8 cellular contexts compared by ENCODE assay signal in genomic region chr16:57041182-57042156, GRCh38. TPM values are rescaled to one million over a fixed set of nuclear protein-coding genes. Genes with fewer than 3 reads are reported as not detected.
DNase-seq lines count a peak whose midpoint lies in the region; ATAC-seq, FAIRE-seq and TF ChIP-seq lines count a peak whose summit lies in the region.

No MANE protein-coding gene starts in this region.

- no peaks in the 10 kb centered on the region for H3K4me1 ChIP-seq in liver (ENCODE audit: control insufficient read depth in 4 of 4, insufficient read depth in 4 of 4, low read length in 3 of 4)
- peaks cover 13% of the 10 kb centered on the region for H3K4me1 ChIP-seq in HepG2 (ENCODE audit: insufficient read depth, low read length)
- H3K4me1 ChIP-seq in MM.1S (ENCODE audit: low read length), result peaks cover 47% of the 10 kb centered on the region
- peaks cover 3% of the 10 kb centered on the region; the same call in 1 of the 2 replicates for H3K4me1 ChIP-seq in H9 (ENCODE audit: insufficient read depth, low read length)

- H4K5ac ChIP-seq in H9 (ENCODE audit: insufficient read length, low read depth, low read length), result no peak overlapping the region

- TF ChIP-seq POLR2A in HepG2 (IDR thresholded peaks at IDR 0.05; ENCODE audit: insufficient read depth in 1 of 2, low read depth in 2 of 2, low read length in 2 of 2), result no peak

- in situ Hi-C loops in HepG2 (cut with HindIII; ENCODE audit: extremely low pct_ligation_motif_present, low pct_unique_long_range_greater_than_20kb), result no loop called here

- intact Hi-C loops in HepG2 (cut with micrococcal nuclease; ENCODE audit: unreplicated experiment), result no loop called here

- H3K4me1 Mint-ChIP-seq in H9, result peaks cover 7 to 20% of the 10 kb centered on the region in 2 experiments

- H3K27ac ChIP-seq in liver (ENCODE audit: low read depth in 1 of 2, low read length in 2 of 2) (peak overlapping the region; percentile 19 to 46), HepG2 (ENCODE audit: extremely low read length, insufficient read depth, low read length) (no peak overlapping the region), MM.1S (ENCODE audit: low read length) (peak overlapping the region; percentile 75), H9 (ENCODE audit: insufficient read length, low read depth, low read length) (no peak overlapping the region)

- TF ChIP-seq EP300 in HepG2 (IDR thresholded peaks at IDR 0.05; ENCODE audit: low read depth in 2 of 2, low read length in 2 of 2) (no peak), HepG2 (CRISPR knock-in tag; IDR thresholded peaks at IDR 0.05; ENCODE audit: borderline replicate concordance) (no peak)

- no peaks in the 10 kb centered on the region for H3K9me3 ChIP-seq in liver (ENCODE audit: control insufficient read depth in 4 of 4, low read length in 3 of 4)
- H3K9me3 ChIP-seq in HepG2 (ENCODE audit: low read length), result no peaks in the 10 kb centered on the region
- H3K9me3 ChIP-seq in MM.1S (replicated peaks; ENCODE audit: insufficient read depth, low read length), result no peaks in the 10 kb centered on the region
- no peaks in the 10 kb centered on the region for H3K9me3 ChIP-seq in H9 (ENCODE audit: control insufficient read depth, low read depth, low read length)

- H3K36me3 Mint-ChIP-seq in H9 (ENCODE audit: insufficient read depth in 1 of 3, low read depth in 3 of 3), result peaks cover 0 to 4% (median 0%) of the 10 kb centered on the region in 3 experiments; a peak in 3 of 7 replicates

- no peak overlapping the region for H3K4me3 Mint-ChIP-seq in H9

- H3K18ac ChIP-seq in H9 (ENCODE audit: insufficient read length, low read depth, low read length), result no peak overlapping the region

- no peak overlapping the region for H3K9ac ChIP-seq in liver (ENCODE audit: low read depth in 1 of 2, low read length in 2 of 2)
- H3K9ac ChIP-seq in HepG2 (ENCODE audit: insufficient read depth, low read depth, low read length), result no peak overlapping the region
- peak overlapping the region; percentile 47; the same call in 1 of the 2 replicates for H3K9ac ChIP-seq in MM.1S (ENCODE audit: low read length)
- no peak overlapping the region for H3K9ac ChIP-seq in H9 (ENCODE audit: extremely low read depth, insufficient read length, low read length)

- no peak overlapping the region for H2AK5ac ChIP-seq in H9 (ENCODE audit: insufficient read length, low read length)

- no peak overlapping the region for H2BK15ac ChIP-seq in H9 (ENCODE audit: low read depth, low read length)

- H2BK20ac ChIP-seq in H9 (ENCODE audit: low read depth, low read length, poor library complexity, severe bottlenecking), result no peak overlapping the region

- H3K4ac ChIP-seq in H9 (ENCODE audit: low read depth, low read length), result no peak overlapping the region

- no peak for FAIRE-seq in HepG2 (lab: Jason Lieb, UNC)

- TF ChIP-seq CTCF in liver (IDR thresholded peaks at IDR 0.05; ENCODE audit: low read depth, low read length, missing input control) (no peak), HepG2 (CRISPR knock-in tag; IDR thresholded peaks at IDR 0.05) (no peak), MM.1S (IDR thresholded peaks at IDR 0.05; ENCODE audit: low read length) (no peak), H9 (conservative IDR thresholded peaks at IDR 0.05) (no peak)

- CTCF ChIA-PET in HepG2 (lab: Yijun Ruan, JAX; ENCODE audit: low intra/inter-chr PET ratio, low total read pairs), result no interaction called here

- H3K27me3 ChIP-seq in liver (ENCODE audit: control insufficient read depth in 4 of 4, insufficient read depth in 4 of 4, low read length in 3 of 4) (no peaks in the 10 kb centered on the region), HepG2 (ENCODE audit: control insufficient read depth in 1 of 2, insufficient read depth in 2 of 2, low read length in 2 of 2) (no peaks in the 10 kb centered on the region; a peak in 3 of 5 replicates), MM.1S (replicated peaks; ENCODE audit: insufficient read depth, low read length) (no peaks in the 10 kb centered on the region), H9 (ENCODE audit: insufficient read depth, low read length) (no peaks in the 10 kb centered on the region)

- no peak overlapping the region for H3K14ac ChIP-seq in H9 (ENCODE audit: insufficient read depth, low read length)

- H2AFZ ChIP-seq in HepG2 (ENCODE audit: low read length) (no peak overlapping the region), MM.1S (ENCODE audit: low read length) (peak overlapping the region; percentile 46; the same call in 1 of the 2 replicates), H9 (ENCODE audit: low read length) (no peak overlapping the region)

- no peak for TF ChIP-seq RAD21 in liver (IDR thresholded peaks at IDR 0.05)
- TF ChIP-seq RAD21 in HepG2 (CRISPR knock-in tag; IDR thresholded peaks at IDR 0.05), result no peak

- no peak for ATAC-seq in HepG2
- no peak for ATAC-seq in HG03521 (IDR thresholded peaks at IDR 0.05; ENCODE audit: unreplicated experiment)

- no peaks in the 10 kb centered on the region for H3K23me2 ChIP-seq in H9 (ENCODE audit: insufficient read length, low read depth, low read length, poor library complexity, severe bottlenecking)

- H4K8ac ChIP-seq in H9 (replicated peaks; ENCODE audit: insufficient read length, low read depth, low read length), result no peak overlapping the region

- H3K27ac Mint-ChIP-seq in H9, result peak overlapping the region in 1 of 3 experiments; percentile 88; a peak in 1 of 7 replicates

- 84% methylated on average over 12 of the region's 12 CpGs for WGBS in liver
- WGBS in HepG2 (ENCODE audit: low lambda C conversion rate), result 52% methylated on average over 12 of the region's 12 CpGs
- WGBS in H9 (ENCODE audit: extremely low coverage, insufficient read length, low lambda C conversion rate), result no CpG with 5 or more reads among the region's 12 CpGs

- peaks cover 6% of the 10 kb centered on the region; the same call in 1 of the 2 replicates for H3K27me3 Mint-ChIP-seq in H9 (ENCODE audit: low read depth)

- peaks cover 5% of the 10 kb centered on the region in 2 experiments; a peak in 4 of 5 replicates for H3K9me3 Mint-ChIP-seq in H9

- no TSS peak for BruUV-seq in HepG2 (replicated peaks; lab: Mats Ljungman, UMichigan)

- H2BK12ac ChIP-seq in H9 (ENCODE audit: insufficient read length, low read depth, low read length), result no peak overlapping the region

- H3K9me2 ChIP-seq in MM.1S (replicated peaks; ENCODE audit: insufficient read depth, low read length), result no peaks in the 10 kb centered on the region

- H3K4me3 ChIP-seq in liver (ENCODE audit: low read depth in 1 of 3, low read length in 3 of 3), result no peak overlapping the region
- H3K4me3 ChIP-seq in HepG2 (replicated peaks in 1 of 3; ENCODE audit: insufficient read depth in 1 of 3, low read depth in 2 of 3, low read length in 3 of 3), result no peak overlapping the region
- peak overlapping the region; percentile 52 for H3K4me3 ChIP-seq in MM.1S (ENCODE audit: low read length)

- H3K79me1 ChIP-seq in H9 (ENCODE audit: insufficient read depth, low read depth, low read length, poor library complexity, severe bottlenecking), result no peaks in the 10 kb centered on the region

- H3K4me2 ChIP-seq in HepG2 (ENCODE audit: low read depth, low read length), result no peak overlapping the region
- H3K4me2 ChIP-seq in MM.1S (ENCODE audit: low read depth, low read length), result peak overlapping the region; percentile 97
- H3K4me2 ChIP-seq in H9 (ENCODE audit: insufficient read depth, insufficient read length, low read length), result no peak overlapping the region

- H3K79me2 ChIP-seq in HepG2 (ENCODE audit: insufficient read depth, low read length), result no peaks in the 10 kb centered on the region
- H3K79me2 ChIP-seq in MM.1S (ENCODE audit: low read length), result no peaks in the 10 kb centered on the region
- no peaks in the 10 kb centered on the region for H3K79me2 ChIP-seq in H9 (ENCODE audit: insufficient read depth, low read length)

- H3K36me3 ChIP-seq in liver (ENCODE audit: control insufficient read depth in 4 of 4, insufficient read depth in 3 of 4, low read depth in 1 of 4, low read length in 3 of 4) (peaks cover 5 to 8% (median 7%) of the 10 kb centered on the region in 4 donors), HepG2 (replicated peaks in 1 of 2; ENCODE audit: control insufficient read depth in 1 of 2, insufficient read depth in 2 of 2, low read length in 2 of 2) (no peaks in the 10 kb centered on the region), MM.1S (replicated peaks; ENCODE audit: insufficient read depth, low read length) (no peaks in the 10 kb centered on the region)

- DNase-seq in HepG2 (ENCODE audit: low spot score) (no peak), MM.1S (peak; percentile 61), H9 (no peak), NCI-H774 (lab: John Stamatoyannopoulos, UW) (no peak)
- DNase-seq in activated gamma-delta T cell treated with anti-CD3 and anti-CD28 coated beads, Interleukin-2, amount 50 U/mL, for 16 hours (ENCODE audit: low read depth), result peak; percentile 86
- peak; percentile 82 for DNase-seq in stimulated activated CD4-positive, alpha-beta T cell treated with anti-CD3 and anti-CD28 coated beads, Interleukin-4, amount 100 ng/mL, for 1 hour

- no peak overlapping the region for H4K91ac ChIP-seq in H9 (ENCODE audit: insufficient read length, low read depth, low read length)

- H3T11ph ChIP-seq in H9 (ENCODE audit: low read length), result no peak overlapping the region

- POLR2A ChIA-PET in HepG2 (lab: Yijun Ruan, JAX), result no interaction called here

- H4K20me1 ChIP-seq in HepG2 (ENCODE audit: insufficient read depth, low read length), result no peaks in the 10 kb centered on the region
- no peaks in the 10 kb centered on the region for H4K20me1 ChIP-seq in MM.1S (ENCODE audit: insufficient read depth, low read length)
- H4K20me1 ChIP-seq in H9 (ENCODE audit: control insufficient read depth, insufficient read depth, insufficient read length), result no peaks in the 10 kb centered on the region

- no peak overlapping the region for H2BK5ac ChIP-seq in H9 (ENCODE audit: insufficient read length, low read length)

- no peak overlapping the region for H2BK120ac ChIP-seq in H9 (ENCODE audit: low read depth, low read length, poor library complexity, severe bottlenecking)

- no peak overlapping the region for H3K23ac ChIP-seq in H9 (ENCODE audit: insufficient read length, low read depth, low read length)

- no peak overlapping the region for H3K56ac ChIP-seq in H9 (ENCODE audit: insufficient read length, low read depth, low read length)

- peaks cover 24% of the 10 kb centered on the region for H3F3A ChIP-seq in MM.1S (ENCODE audit: insufficient read depth, low read length)

RNA-seq across cellular contexts. Expression of gene CPNE2, which starts 50.9 kb away (rescaled TPM):
- total RNA-seq in liver (10 to 100 TPM; 10.1 to 11.9 TPM), HepG2 (2016; rRNA removed; fragmentation: Illumina TruSeq; extraction: Trizol) (8.0 and 10.6 TPM in 2 replicates), H9 (2021) (8.0 and 8.1 TPM in 2 replicates)
- polyA plus RNA-seq in liver (10 to 100 TPM in 1 of 2 donors, 1 to 10 TPM in 1; 6.8 to 14.6 TPM), HepG2 (2011; rRNA removed) (23.3 and 33.2 TPM in 2 replicates)
- total RNA-seq in HepG2 (2016; cell fraction: cytosol; rRNA removed; fragmentation: Illumina TruSeq; extraction: Trizol; ENCODE audit: low read depth), result 10.8 and 13.6 TPM in 2 replicates
- total RNA-seq in HepG2 (2016; cell fraction: insoluble cytoplasmic fraction; rRNA removed; fragmentation: Illumina TruSeq; extraction: Trizol), result 8.2 and 9.0 TPM in 2 replicates
- total RNA-seq in HepG2 (2016; cell fraction: membrane; rRNA removed; fragmentation: Illumina TruSeq; extraction: Trizol), result 20.7 and 21.8 TPM in 2 replicates
- total RNA-seq in HepG2 (2016; cell fraction: nucleus; rRNA removed; fragmentation: Illumina TruSeq; extraction: Trizol), result 5.8 and 6.8 TPM in 2 replicates
- 24.9 and 25.8 TPM in 2 replicates for polyA plus RNA-seq in HepG2 (2011; cell fraction: cytosol; rRNA removed)
- 13.9 and 16.9 TPM in 2 replicates for polyA plus RNA-seq in HepG2 (2011; cell fraction: nucleus; rRNA removed)
- polyA plus RNA-seq in HepG2 (2012), result 6.6 and 13.1 TPM in 2 replicates
- 21.1 and 23.1 TPM in 2 replicates for polyA plus RNA-seq in HepG2 (2016; cell fraction: cytosol; fragmentation: Illumina TruSeq; extraction: Trizol; ENCODE audit: low read depth)
- 12.5 and 15.2 TPM in 2 replicates for polyA plus RNA-seq in HepG2 (2016; cell fraction: insoluble cytoplasmic fraction; fragmentation: Illumina TruSeq; extraction: Trizol; ENCODE audit: low read depth)
- 35.9 and 37.0 TPM in 2 replicates for polyA plus RNA-seq in HepG2 (2016; cell fraction: membrane; fragmentation: Illumina TruSeq; extraction: Trizol; ENCODE audit: low read depth)
- polyA plus RNA-seq in HepG2 (2016; cell fraction: nucleus; fragmentation: Illumina TruSeq; extraction: Trizol; ENCODE audit: insufficient read depth, low read depth), result 13.9 and 15.0 TPM in 2 replicates
- polyA minus RNA-seq in HepG2 (2011; rRNA and poly(A)+ RNA removed; ENCODE audit: low replicate concordance), result 37.9 and 50.4 TPM in 2 replicates
- 6.5 and 10.1 TPM in 2 replicates for polyA minus RNA-seq in HepG2 (2011; cell fraction: cytosol; rRNA and poly(A)+ RNA removed)
- 6.3 and 10.9 TPM in 2 replicates for polyA minus RNA-seq in HepG2 (2011; cell fraction: nucleus; rRNA and poly(A)+ RNA removed)

RNA-seq across cellular contexts. Expression of gene NLRC5, which starts 52.1 kb away (rescaled TPM):
- total RNA-seq in liver (10 to 100 TPM; 11.9 to 23.3 TPM), HepG2 (2016; rRNA removed; fragmentation: Illumina TruSeq; extraction: Trizol) (3.1 and 6.3 TPM in 2 replicates), H9 (2021) (1.6 and 2.4 TPM in 2 replicates)
- polyA plus RNA-seq in liver (1 to 10 TPM; 4.7 to 5.6 TPM), HepG2 (2011; rRNA removed) (12.7 and 15.7 TPM in 2 replicates)
- 1.8 and 4.8 TPM in 2 replicates for total RNA-seq in HepG2 (2016; cell fraction: cytosol; rRNA removed; fragmentation: Illumina TruSeq; extraction: Trizol; ENCODE audit: low read depth)
- total RNA-seq in HepG2 (2016; cell fraction: insoluble cytoplasmic fraction; rRNA removed; fragmentation: Illumina TruSeq; extraction: Trizol), result 3.7 and 4.8 TPM in 2 replicates
- total RNA-seq in HepG2 (2016; cell fraction: membrane; rRNA removed; fragmentation: Illumina TruSeq; extraction: Trizol), result 2.8 and 2.9 TPM in 2 replicates
- total RNA-seq in HepG2 (2016; cell fraction: nucleus; rRNA removed; fragmentation: Illumina TruSeq; extraction: Trizol), result 12.6 and 13.0 TPM in 2 replicates
- polyA plus RNA-seq in HepG2 (2011; cell fraction: cytosol; rRNA removed), result 4.5 and 4.8 TPM in 2 replicates
- 114 and 130 TPM in 2 replicates for polyA plus RNA-seq in HepG2 (2011; cell fraction: nucleus; rRNA removed)
- 3.8 and 11.3 TPM in 2 replicates for polyA plus RNA-seq in HepG2 (2012)
- 0.85 and 0.96 TPM in 2 replicates for polyA plus RNA-seq in HepG2 (2016; cell fraction: cytosol; fragmentation: Illumina TruSeq; extraction: Trizol; ENCODE audit: low read depth)
- 3.1 and 3.4 TPM in 2 replicates for polyA plus RNA-seq in HepG2 (2016; cell fraction: insoluble cytoplasmic fraction; fragmentation: Illumina TruSeq; extraction: Trizol; ENCODE audit: low read depth)
- polyA plus RNA-seq in HepG2 (2016; cell fraction: membrane; fragmentation: Illumina TruSeq; extraction: Trizol; ENCODE audit: low read depth), result 2.0 and 2.8 TPM in 2 replicates
- 16.8 and 24.4 TPM in 2 replicates for polyA plus RNA-seq in HepG2 (2016; cell fraction: nucleus; fragmentation: Illumina TruSeq; extraction: Trizol; ENCODE audit: insufficient read depth, low read depth)
- 21.4 and 102 TPM in 2 replicates for polyA minus RNA-seq in HepG2 (2011; rRNA and poly(A)+ RNA removed; ENCODE audit: low replicate concordance)
- polyA minus RNA-seq in HepG2 (2011; cell fraction: cytosol; rRNA and poly(A)+ RNA removed), result 4.4 and 4.9 TPM in 2 replicates
- polyA minus RNA-seq in HepG2 (2011; cell fraction: nucleus; rRNA and poly(A)+ RNA removed), result 33.9 and 46.2 TPM in 2 replicates

Comparison
In these comparisons a context has a peak if more than half of its experiments do, and no peak if none do; other contexts are left out.
1. H3K27ac ChIP-seq: peak in liver (2 of 2) and MM.1S (single experiment); none in HepG2 (single experiment) and H9 (single experiment).
2. DNase-seq: peak in MM.1S (single experiment), activated gamma-delta T cell treated with anti-CD3 and anti-CD28 coated beads, Interleukin-2, amount 50 U/mL, for 16 hours (single experiment) and stimulated activated CD4-positive, alpha-beta T cell treated with anti-CD3 and anti-CD28 coated beads, Interleukin-4, amount 100 ng/mL, for 1 hour (single experiment); none in HepG2 (single experiment), H9 (single experiment) and NCI-H774 (single experiment).